ENCODE assay signal across 18 cellular contexts in genomic region chr17:38457577-38458371, GRCh38. TPM values are rescaled to one million over a fixed set of nuclear protein-coding genes. Genes with fewer than 3 reads are reported as not detected.
A peak's percentile ranks its signal among the peaks of the same experiment; 100 is the strongest.
DNase-seq lines count a peak whose midpoint lies in the region; ATAC-seq, FAIRE-seq and TF ChIP-seq lines count a peak whose summit lies in the region.
"Had no signal": no experiment of that assay in that cellular context is flagged by ENCODE, and none has a peak within 500 bp of the region (broad histone marks: within the 10 kb centered on the region; RNA-seq: fewer than 3 reads in every experiment).

No MANE protein-coding gene starts in this region.

- H3K4me3 Mint-ChIP-seq in HFFc6 (peak overlapping the region; percentile 27), nephron progenitor cell (peak overlapping the region; percentile 59)

- H3K36me3 Mint-ChIP-seq in HFFc6 (ENCODE audit: low read depth): peaks cover 20% of the 10 kb centered on the region
- H3K36me3 Mint-ChIP-seq in nephron progenitor cell (ENCODE audit: low read depth): no peaks in the 10 kb centered on the region

- peaks cover 38% of the 10 kb centered on the region for H3K79me2 ChIP-seq in PC-9 (ENCODE audit: low read depth)

- H3K27me3 Mint-ChIP-seq in HFFc6 (ENCODE audit: insufficient read depth): peaks cover 5% of the 10 kb centered on the region
- peaks cover 3% of the 10 kb centered on the region for H3K27me3 Mint-ChIP-seq in nephron progenitor cell (ENCODE audit: low read depth, poor library complexity)

- no peaks in the 10 kb centered on the region for H3K9me3 Mint-ChIP-seq in HFFc6
- H3K9me3 Mint-ChIP-seq in nephron progenitor cell: no peaks in the 10 kb centered on the region

- CTCF ChIA-PET in PC-9 (lab: Charles Lee): no interaction called here

- H3F3A ChIP-seq in PC-9 (ENCODE audit: insufficient read depth, low read depth): peaks cover 15% of the 10 kb centered on the region

- H2AFZ ChIP-seq in PC-9: no peak overlapping the region

- no peaks in the 10 kb centered on the region for H3K36me3 ChIP-seq in PC-9 (ENCODE audit: low read depth)

- H3K4me1 Mint-ChIP-seq in HFFc6 (ENCODE audit: low read depth): peaks cover 48% of the 10 kb centered on the region
- peaks cover 87% of the 10 kb centered on the region for H3K4me1 Mint-ChIP-seq in nephron progenitor cell

- intact Hi-C loops in PC-9 (cut with micrococcal nuclease; ENCODE audit: unreplicated experiment): no loop called here
- intact Hi-C loops in posterior cingulate gyrus (cut with DNase I): no loop called here

- POLR2A ChIA-PET in PC-9 (lab: Charles Lee; ENCODE audit: unreplicated experiment): no interaction called here

- no peaks in the 10 kb centered on the region for H3K9me3 ChIP-seq in PC-9 (ENCODE audit: insufficient read depth, low read depth)
- H3K9me3 ChIP-seq: A549, SK-N-SH had no signal

- no peak overlapping the region for H3K4me3 ChIP-seq in PC-9
- H3K4me3 ChIP-seq: A549 had no signal

- ATAC-seq in HG03442 (IDR thresholded peaks at IDR 0.05; ENCODE audit: unreplicated experiment): no peak
- no peak for ATAC-seq in GM19455 (IDR thresholded peaks at IDR 0.05; ENCODE audit: unreplicated experiment)
- ATAC-seq: A549, Panc1 had no signal

- H3K4me2 ChIP-seq in PC-9: no peak overlapping the region
- H3K4me2 ChIP-seq: A549, SK-N-SH had no signal

- peaks cover 33% of the 10 kb centered on the region for H3K4me1 ChIP-seq in PC-9 (replicated peaks; ENCODE audit: insufficient read depth)

- H4K20me1 ChIP-seq in PC-9 (ENCODE audit: insufficient read depth): peaks cover 28% of the 10 kb centered on the region

- no peak for TF ChIP-seq CTCF in D721Med (IDR thresholded peaks at IDR 0.05; ENCODE audit: insufficient read depth, missing control alignments)
- no peak for TF ChIP-seq CTCF in HFFc6 (IDR thresholded peaks at IDR 0.05)
- no peak for TF ChIP-seq CTCF in nephron progenitor cell (IDR thresholded peaks at IDR 0.05)
- TF ChIP-seq CTCF in PC-9 (conservative IDR thresholded peaks at IDR 0.05): no peak

- no TSS peak for BruUV-seq in PC-9 (replicated peaks; lab: Mats Ljungman, UMichigan)

- H3K27me3 ChIP-seq in PC-9 (ENCODE audit: insufficient read depth, low read depth): no peaks in the 10 kb centered on the region

- no peaks in the 10 kb centered on the region for H3K9me2 ChIP-seq in PC-9 (ENCODE audit: insufficient read depth)
- H3K9me2 ChIP-seq: SK-N-SH had no signal

- FAIRE-seq in D721Med (lab: Jason Lieb, UNC): no peak
- FAIRE-seq: A549 had no signal

- H3K27ac Mint-ChIP-seq in HFFc6: peak overlapping the region; percentile 43; the same call in 1 of the 2 replicates
- peak overlapping the region; percentile 76 for H3K27ac Mint-ChIP-seq in nephron progenitor cell

- peak; percentile 8 for DNase-seq in D721Med (ENCODE audit: insufficient read length, low spot score)
- DNase-seq in HFFc6: no peak
- DNase-seq in nephron progenitor cell: no peak
- DNase-seq in PC-9: no peak
- DNase-seq in posterior cingulate gyrus: no peak
- DNase-seq: HCEC 1CT, KG1, NCI-H1417 treated with DMSO at 0.1 percent for 48 hours, NCI-H2029, NCI-H524, SHP77, SK-N-SH had no signal

- H3K27ac ChIP-seq in cingulate gyrus (ENCODE audit: low read depth, low read length) (peak overlapping the region; percentile 69), PC-9 (no peak overlapping the region)
- H3K27ac ChIP-seq: C4-2B had no signal

RNA-seq across cellular contexts. Expression of gene ARHGAP23, which starts 29.5 kb away (rescaled TPM):
- total RNA-seq in HFFc6 (2021; fragmentation: NEBNext Ultra II Directional; extraction: Animal tissue kit (Norgen Biotek cat#: 25700)): 100 to 1,000 TPM; 206 to 231 (median 224) TPM
- total RNA-seq in PC-9 (2021): 129 and 137 TPM in 2 replicates
